1 cellular context compared by ENCODE assay signal in the genomic region with DNA sequence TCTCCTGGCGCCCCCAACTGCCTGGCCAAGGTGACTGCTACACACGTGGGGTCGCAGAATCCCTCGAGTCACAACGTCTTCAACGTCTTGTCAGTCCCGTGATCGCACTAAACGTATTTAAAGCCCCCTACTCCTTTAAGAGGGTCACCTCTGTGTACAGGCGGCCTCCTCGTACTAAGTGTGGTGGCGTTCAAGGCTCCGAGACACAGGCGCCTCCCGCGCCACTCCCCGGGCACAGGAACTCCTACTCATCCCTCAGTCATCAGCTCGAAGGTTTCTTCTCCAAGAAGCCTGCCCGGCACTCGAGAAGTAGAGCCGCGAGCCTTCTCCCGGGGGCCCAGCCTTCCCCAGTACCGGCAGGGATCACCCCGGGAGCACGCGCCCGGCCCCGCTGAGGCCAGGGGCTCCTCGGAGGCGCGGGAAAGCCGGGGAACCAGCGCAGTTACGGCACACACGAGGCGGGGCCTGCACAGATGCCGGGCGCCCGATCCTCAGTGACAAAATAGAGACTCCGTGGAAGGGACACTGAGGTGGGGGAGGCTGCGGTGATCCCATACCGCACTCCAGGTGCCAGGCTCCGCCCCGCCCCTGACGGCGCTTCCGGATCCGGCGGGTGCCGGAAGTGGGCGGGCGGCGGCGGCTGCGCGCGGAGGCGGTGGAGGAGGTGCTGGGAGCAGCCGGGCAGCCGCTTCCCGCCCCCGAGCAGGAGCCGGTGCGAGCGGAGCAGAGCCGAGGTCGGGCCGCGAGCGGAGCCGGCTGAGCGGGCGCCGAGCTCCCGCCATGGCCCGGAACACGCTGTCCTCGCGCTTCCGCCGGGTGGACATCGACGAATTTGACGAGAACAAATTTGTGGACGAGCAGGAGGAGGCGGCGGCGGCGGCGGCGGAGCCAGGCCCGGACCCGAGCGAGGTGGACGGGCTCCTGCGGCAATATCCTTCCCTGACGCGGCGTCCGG.
TF ChIP-seq lines count a peak whose summit lies in the region.

No MANE protein-coding gene starts in this region.

TF ChIP-seq in HCT116, 20 proteins besides CTCF, POLR2A, EP300 and RAD21 (continued from another document):
- TF ChIP-seq, protein P1, sequence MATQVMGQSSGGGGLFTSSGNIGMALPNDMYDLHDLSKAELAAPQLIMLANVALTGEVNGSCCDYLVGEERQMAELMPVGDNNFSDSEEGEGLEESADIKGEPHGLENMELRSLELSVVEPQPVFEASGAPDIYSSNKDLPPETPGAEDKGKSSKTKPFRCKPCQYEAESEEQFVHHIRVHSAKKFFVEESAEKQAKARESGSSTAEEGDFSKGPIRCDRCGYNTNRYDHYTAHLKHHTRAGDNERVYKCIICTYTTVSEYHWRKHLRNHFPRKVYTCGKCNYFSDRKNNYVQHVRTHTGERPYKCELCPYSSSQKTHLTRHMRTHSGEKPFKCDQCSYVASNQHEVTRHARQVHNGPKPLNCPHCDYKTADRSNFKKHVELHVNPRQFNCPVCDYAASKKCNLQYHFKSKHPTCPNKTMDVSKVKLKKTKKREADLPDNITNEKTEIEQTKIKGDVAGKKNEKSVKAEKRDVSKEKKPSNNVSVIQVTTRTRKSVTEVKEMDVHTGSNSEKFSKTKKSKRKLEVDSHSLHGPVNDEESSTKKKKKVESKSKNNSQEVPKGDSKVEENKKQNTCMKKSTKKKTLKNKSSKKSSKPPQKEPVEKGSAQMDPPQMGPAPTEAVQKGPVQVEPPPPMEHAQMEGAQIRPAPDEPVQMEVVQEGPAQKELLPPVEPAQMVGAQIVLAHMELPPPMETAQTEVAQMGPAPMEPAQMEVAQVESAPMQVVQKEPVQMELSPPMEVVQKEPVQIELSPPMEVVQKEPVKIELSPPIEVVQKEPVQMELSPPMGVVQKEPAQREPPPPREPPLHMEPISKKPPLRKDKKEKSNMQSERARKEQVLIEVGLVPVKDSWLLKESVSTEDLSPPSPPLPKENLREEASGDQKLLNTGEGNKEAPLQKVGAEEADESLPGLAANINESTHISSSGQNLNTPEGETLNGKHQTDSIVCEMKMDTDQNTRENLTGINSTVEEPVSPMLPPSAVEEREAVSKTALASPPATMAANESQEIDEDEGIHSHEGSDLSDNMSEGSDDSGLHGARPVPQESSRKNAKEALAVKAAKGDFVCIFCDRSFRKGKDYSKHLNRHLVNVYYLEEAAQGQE (IDR thresholded peaks at IDR 0.05; ENCODE audit: low read depth): no peak
- TF ChIP-seq ZFX (IDR thresholded peaks at IDR 0.05) (peak; percentile 91), ZNF274 (IDR thresholded peaks at IDR 0.05; ENCODE audit: low read depth, low read length) (no peak), SP1 (IDR thresholded peaks at IDR 0.05; ENCODE audit: low read depth) (no peak), CEBPB (IDR thresholded peaks at IDR 0.05; ENCODE audit: low read depth) (no peak), YY1 (IDR thresholded peaks at IDR 0.05; ENCODE audit: extremely low read depth, insufficient replicate concordance, low read depth, low read length) (peak; percentile 31), FOSL1 (IDR thresholded peaks at IDR 0.05; ENCODE audit: low read depth) (no peak), ELF1 (IDR thresholded peaks at IDR 0.05; ENCODE audit: borderline replicate concordance, low read depth) (no peak), POLR2AphosphoS5 (IDR thresholded peaks at IDR 0.05; ENCODE audit: low read depth, low read length) (peak; percentile 89), EZH2phosphoT487 (IDR thresholded peaks at IDR 0.05; ENCODE audit: borderline replicate concordance) (no peak)
- TF ChIP-seq, protein P2, sequence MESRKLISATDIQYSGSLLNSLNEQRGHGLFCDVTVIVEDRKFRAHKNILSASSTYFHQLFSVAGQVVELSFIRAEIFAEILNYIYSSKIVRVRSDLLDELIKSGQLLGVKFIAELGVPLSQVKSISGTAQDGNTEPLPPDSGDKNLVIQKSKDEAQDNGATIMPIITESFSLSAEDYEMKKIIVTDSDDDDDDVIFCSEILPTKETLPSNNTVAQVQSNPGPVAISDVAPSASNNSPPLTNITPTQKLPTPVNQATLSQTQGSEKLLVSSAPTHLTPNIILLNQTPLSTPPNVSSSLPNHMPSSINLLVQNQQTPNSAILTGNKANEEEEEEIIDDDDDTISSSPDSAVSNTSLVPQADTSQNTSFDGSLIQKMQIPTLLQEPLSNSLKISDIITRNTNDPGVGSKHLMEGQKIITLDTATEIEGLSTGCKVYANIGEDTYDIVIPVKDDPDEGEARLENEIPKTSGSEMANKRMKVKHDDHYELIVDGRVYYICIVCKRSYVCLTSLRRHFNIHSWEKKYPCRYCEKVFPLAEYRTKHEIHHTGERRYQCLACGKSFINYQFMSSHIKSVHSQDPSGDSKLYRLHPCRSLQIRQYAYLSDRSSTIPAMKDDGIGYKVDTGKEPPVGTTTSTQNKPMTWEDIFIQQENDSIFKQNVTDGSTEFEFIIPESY (IDR thresholded peaks at IDR 0.05; ENCODE audit: extremely low read depth, insufficient replicate concordance, low read length): peak; percentile 28
